17 cellular contexts compared by ENCODE assay signal in genomic region chr10:95350212-95350829, GRCh38. TPM values are rescaled to one million over a fixed set of nuclear protein-coding genes. Genes with fewer than 3 reads are reported as not detected.
DNase-seq lines count a peak whose midpoint lies in the region; ATAC-seq and TF ChIP-seq lines count a peak whose summit lies in the region.
"Had no signal": no experiment of that assay in that cellular context is flagged by ENCODE, and none has a peak within 500 bp of the region (broad histone marks: within the 10 kb centered on the region; RNA-seq: fewer than 3 reads in every experiment).

No MANE protein-coding gene starts in this region.

- TF ChIP-seq EP300 in stomach (IDR thresholded peaks at IDR 0.05): no peak

- H3K27me3 Mint-ChIP-seq in activated naive CD4-positive, alpha-beta T cell treated with anti-CD3 and anti-CD28 coated beads, Interleukin-2, amount 10 ng/mL, durations not matched to agents 7 days and 5 days: peaks cover 11% of the 10 kb centered on the region

- no peaks in the 10 kb centered on the region for H3K27me3 ChIP-seq in ascending aorta
- H3K27me3 ChIP-seq in heart right ventricle: no peaks in the 10 kb centered on the region
- no peaks in the 10 kb centered on the region for H3K27me3 ChIP-seq in stomach
- H3K27me3 ChIP-seq: BLaER1, brain microvascular endothelial cell had no signal

- H3K27ac ChIP-seq in ascending aorta (peak overlapping the region; percentile 38 to 73), heart right ventricle (peak overlapping the region in 6 of 10 donors; percentile 3 to 47 (median 22)), stomach (peak overlapping the region in 4 of 5 donors; percentile 56 to 79 (median 68))
- H3K27ac ChIP-seq: BLaER1, brain microvascular endothelial cell had no signal

- no peak overlapping the region for H3K4me3 Mint-ChIP-seq in activated naive CD4-positive, alpha-beta T cell treated with anti-CD3 and anti-CD28 coated beads, Interleukin-2, amount 10 ng/mL, durations not matched to agents 7 days and 5 days
- H3K4me3 Mint-ChIP-seq: immature natural killer cell; nephron progenitor cell; T-helper 1 cell treated with Interleukin-12 subunit alpha and Interleukin-12 subunit beta and Interleukin-4 antibody, amounts not matched to agents 30 μg/mL and 1 μg/mL, for 36 hours had no signal

- 56 to 66% methylated on average over 6 of the region's 6 CpGs for WGBS in heart right ventricle, 2 donors
- 40 to 56% (median 43%) methylated on average over 6 of the region's 6 CpGs for WGBS in stomach, 5 donors

- TF ChIP-seq POLR2A in stomach (IDR thresholded peaks at IDR 0.05): no peak

- H3K9me3 ChIP-seq in ascending aorta (no peaks in the 10 kb centered on the region), heart right ventricle (no peaks in the 10 kb centered on the region), stomach (no peaks in the 10 kb centered on the region)
- H3K9me3 ChIP-seq: BLaER1 had no signal

- CTCF ChIA-PET in activated naive CD4-positive, alpha-beta T cell treated with anti-CD3 and anti-CD28 coated beads, Interleukin-2, amount 10 ng/mL, durations not matched to agents 7 days and 5 days (lab: Charles Lee): interaction anchor here (1.3 kb wide), 1 partner anchor 215 kb away, joined by 3 read pairs; no protein-coding TSS in a partner anchor

- H3K4me1 ChIP-seq in ascending aorta: peaks cover 4 to 30% of the 10 kb centered on the region in 2 donors
- peaks cover 0 to 77% (median 41%) of the 10 kb centered on the region in 9 donors for H3K4me1 ChIP-seq in heart right ventricle
- peaks cover 13 to 65% (median 40%) of the 10 kb centered on the region in 4 donors for H3K4me1 ChIP-seq in stomach

- ATAC-seq in heart right ventricle (peak in 4 of 8 donors; percentile 18 to 73 (median 39)), GM21367 (IDR thresholded peaks at IDR 0.05; ENCODE audit: unreplicated experiment) (no peak), GM18517 (IDR thresholded peaks at IDR 0.05; ENCODE audit: unreplicated experiment) (no peak)

- no peaks in the 10 kb centered on the region for H3K9me3 Mint-ChIP-seq in activated naive CD4-positive, alpha-beta T cell treated with anti-CD3 and anti-CD28 coated beads, Interleukin-2, amount 10 ng/mL, durations not matched to agents 7 days and 5 days
- H3K9me3 Mint-ChIP-seq: activated T-helper 2 cell treated with anti-CD3 and anti-CD28 coated beads, Interferon-gamma antibody, Interleukin-2, Interleukin-4, amounts not matched to agents 10 μg/mL and 5 μg/mL and 100 μg/mL, durations not matched to agents 14 hours and 24 hours and 36 hours; immature natural killer cell; nephron progenitor cell; T-helper 1 cell treated with Interleukin-12 subunit alpha and Interleukin-12 subunit beta and Interleukin-4 antibody, amounts not matched to agents 30 μg/mL and 1 μg/mL, for 36 hours had no signal

- H3K4me3 ChIP-seq in ascending aorta (no peak overlapping the region), heart right ventricle (no peak overlapping the region), stomach (no peak overlapping the region)
- H3K4me3 ChIP-seq: BLaER1 had no signal

- no peaks in the 10 kb centered on the region for H3K36me3 Mint-ChIP-seq in activated naive CD4-positive, alpha-beta T cell treated with anti-CD3 and anti-CD28 coated beads, Interleukin-2, amount 10 ng/mL, durations not matched to agents 7 days and 5 days
- H3K36me3 Mint-ChIP-seq: immature natural killer cell had no signal

- no peaks in the 10 kb centered on the region for H3K4me1 Mint-ChIP-seq in activated naive CD4-positive, alpha-beta T cell treated with anti-CD3 and anti-CD28 coated beads, Interleukin-2, amount 10 ng/mL, durations not matched to agents 7 days and 5 days
- H3K4me1 Mint-ChIP-seq: immature natural killer cell had no signal

- DNase-seq in GM03348 (ENCODE audit: low spot score): peak; percentile 40
- DNase-seq in ascending aorta (ENCODE audit: low spot score in 2 of 2): no peak
- no peak for DNase-seq in heart right ventricle
- no peak for DNase-seq in stomach
- no peak for DNase-seq in activated naive CD4-positive, alpha-beta T cell treated with anti-CD3 and anti-CD28 coated beads, Interleukin-2, amount 10 ng/mL, durations not matched to agents 7 days and 5 days
- no peak for DNase-seq in Ammon's horn (ENCODE audit: low spot score)
- DNase-seq: activated CD4-positive, alpha-beta T cell treated with anti-CD3 and anti-CD28 coated beads, Interleukin-2, amount 50 U/mL, for 4 hours; brain microvascular endothelial cell; immature natural killer cell; KG1; nephron progenitor cell; OCI-M1 had no signal

- no peak overlapping the region for H3K27ac Mint-ChIP-seq in activated naive CD4-positive, alpha-beta T cell treated with anti-CD3 and anti-CD28 coated beads, Interleukin-2, amount 10 ng/mL, durations not matched to agents 7 days and 5 days
- H3K27ac Mint-ChIP-seq: activated T-helper 2 cell treated with anti-CD3 and anti-CD28 coated beads, Interferon-gamma antibody, Interleukin-2, Interleukin-4, amounts not matched to agents 10 μg/mL and 5 μg/mL and 100 μg/mL, durations not matched to agents 14 hours and 24 hours and 36 hours; immature natural killer cell; nephron progenitor cell; T-helper 1 cell treated with Interleukin-12 subunit alpha and Interleukin-12 subunit beta and Interleukin-4 antibody, amounts not matched to agents 30 μg/mL and 1 μg/mL, for 36 hours had no signal

- H3K36me3 ChIP-seq in ascending aorta (peaks cover 80 to 97% of the 10 kb centered on the region in 2 donors), heart right ventricle (peaks cover 0 to 100% (median 14%) of the 10 kb centered on the region in 9 donors), stomach (peaks cover 22 to 84% (median 76%) of the 10 kb centered on the region in 4 donors)
- H3K36me3 ChIP-seq: brain microvascular endothelial cell had no signal

- intact Hi-C loops in ascending aorta (cut with DNase I): no loop called here
- intact Hi-C loops in heart right ventricle (cut with DNase I): no loop called here
- intact Hi-C loops in stomach (cut with DNase I; ENCODE audit: low total_unique reads): no loop called here

- TF ChIP-seq CTCF in ascending aorta (IDR thresholded peaks at IDR 0.05) (no peak), heart right ventricle (IDR thresholded peaks at IDR 0.05) (no peak), stomach (IDR thresholded peaks at IDR 0.05) (no peak)

RNA-seq across cellular contexts. Expression of gene PDLIM1, which starts 59.5 kb away (rescaled TPM):
- 191 TPM for total RNA-seq in ascending aorta
- total RNA-seq in heart right ventricle: 100 to 1,000 TPM; 201 to 467 (median 347) TPM
- 100 to 1,000 TPM; 152 to 247 TPM for polyA plus RNA-seq in heart right ventricle
- 100 to 1,000 TPM in 2 of 5 donors, 10 to 100 TPM in 3; 41.7 to 231 (median 83.9) TPM for total RNA-seq in stomach
- polyA plus RNA-seq in stomach: 100 to 1,000 TPM; 168 to 289 (median 277) TPM
